In genomic region chr16:81549547-81550411, GRCh38 we compare ENCODE assay signal across 1 cellular context.
TF ChIP-seq lines count a peak whose summit lies in the region.

No MANE protein-coding gene starts in this region.

TF ChIP-seq in HepG2, 621 proteins besides CTCF, POLR2A, EP300 and RAD21 (continued from another document and continues in another):
- no peak; the same call in none of the 2 replicates for TF ChIP-seq KDM5B (CRISPR knock-in tag; IDR thresholded peaks at IDR 0.05; ENCODE audit: borderline replicate concordance)
- TF ChIP-seq ZNF274 (CRISPR knock-in tag; IDR thresholded peaks at IDR 0.05) = no peak; the same call in none of the 2 replicates
- TF ChIP-seq MED13 (CRISPR knock-in tag; IDR thresholded peaks at IDR 0.05) = no peak
- no peak for TF ChIP-seq CEBPZ (IDR thresholded peaks at IDR 0.05; ENCODE audit: low read length)
- no peak for TF ChIP-seq CHD2 (IDR thresholded peaks at IDR 0.05; ENCODE audit: low read depth, low read length)
- TF ChIP-seq ZNF839 (CRISPR knock-in tag; IDR thresholded peaks at IDR 0.05; ENCODE audit: borderline replicate concordance) = no peak
- no peak for TF ChIP-seq NFRKB (IDR thresholded peaks at IDR 0.05)
- no peak for TF ChIP-seq TCF12 (IDR thresholded peaks at IDR 0.05)
- TF ChIP-seq TCF12 (CRISPR knock-in tag; IDR thresholded peaks at IDR 0.05) = no peak; the same call in 1 of the 2 replicates
- peak; percentile 89 for TF ChIP-seq SP5 (CRISPR knock-in tag; IDR thresholded peaks at IDR 0.05; ENCODE audit: borderline replicate concordance, low read depth)
- no peak for TF ChIP-seq ZNF556 (CRISPR knock-in tag; IDR thresholded peaks at IDR 0.05; ENCODE audit: borderline replicate concordance)
- no peak for TF ChIP-seq ZNF703 (CRISPR knock-in tag; IDR thresholded peaks at IDR 0.05; ENCODE audit: borderline replicate concordance)
- TF ChIP-seq ZNF546 (CRISPR knock-in tag; conservative IDR thresholded peaks at IDR 0.05) = 0 out of 2 replicates have a peak, but pooled peaks have one; percentile 7
- TF ChIP-seq HMGA1 (CRISPR knock-in tag; conservative IDR thresholded peaks at IDR 0.05) = no peak
- no peak for TF ChIP-seq ZNF800 (CRISPR knock-in tag; IDR thresholded peaks at IDR 0.05)
- no peak for TF ChIP-seq ELF1 (CRISPR knock-in tag; IDR thresholded peaks at IDR 0.05)
- no peak for TF ChIP-seq BRF2 (CRISPR knock-in tag; IDR thresholded peaks at IDR 0.05)
- no peak for TF ChIP-seq ZNF260 (CRISPR knock-in tag; IDR thresholded peaks at IDR 0.05; ENCODE audit: borderline replicate concordance, low read depth)
- no peak for TF ChIP-seq ZNF354B (CRISPR knock-in tag; IDR thresholded peaks at IDR 0.05)
- TF ChIP-seq ZKSCAN5 (CRISPR knock-in tag; IDR thresholded peaks at IDR 0.05) = no peak
- no peak for TF ChIP-seq TMF1 (CRISPR knock-in tag; IDR thresholded peaks at IDR 0.05; ENCODE audit: low read depth)
- no peak; the same call in 1 of the 2 replicates for TF ChIP-seq GABPB1 (CRISPR knock-in tag; IDR thresholded peaks at IDR 0.05)
- no peak for TF ChIP-seq MNT (IDR thresholded peaks at IDR 0.05)
- no peak for TF ChIP-seq DDIT3 (CRISPR knock-in tag; IDR thresholded peaks at IDR 0.05)
- TF ChIP-seq MAZ (IDR thresholded peaks at IDR 0.05; ENCODE audit: borderline replicate concordance, low read depth, low read length) = no peak
- TF ChIP-seq MAZ (CRISPR knock-in tag; IDR thresholded peaks at IDR 0.05; ENCODE audit: low read depth) = no peak; the same call in 1 of the 2 replicates
- TF ChIP-seq BCL6 (CRISPR knock-in tag; IDR thresholded peaks at IDR 0.05) = peak; percentile 6; the same call in 1 of the 2 replicates
- peak; percentile 65; the same call in 1 of the 2 replicates for TF ChIP-seq GATAD2A (CRISPR knock-in tag; IDR thresholded peaks at IDR 0.05)
- 0 out of 2 replicates have a peak, but pooled peaks have one; percentile 13 for TF ChIP-seq MXD1 (CRISPR knock-in tag; IDR thresholded peaks at IDR 0.05)
- TF ChIP-seq JUNB (CRISPR knock-in tag; IDR thresholded peaks at IDR 0.05; ENCODE audit: borderline replicate concordance) = no peak
- no peak for TF ChIP-seq ZNF562 (CRISPR knock-in tag; IDR thresholded peaks at IDR 0.05; ENCODE audit: borderline replicate concordance)
- TF ChIP-seq ZNF773 (CRISPR knock-in tag; IDR thresholded peaks at IDR 0.05; ENCODE audit: borderline replicate concordance) = no peak
- TF ChIP-seq ZFP91 (CRISPR knock-in tag; IDR thresholded peaks at IDR 0.05; ENCODE audit: borderline replicate concordance) = peak; percentile 81; the same call in 1 of the 2 replicates
- peak; percentile 83; the same call in 1 of the 2 replicates for TF ChIP-seq ZNF646 (CRISPR knock-in tag; IDR thresholded peaks at IDR 0.05)
- no peak for TF ChIP-seq KLF16 (CRISPR knock-in tag; IDR thresholded peaks at IDR 0.05)
- TF ChIP-seq ZNF275 (CRISPR knock-in tag; IDR thresholded peaks at IDR 0.05; ENCODE audit: borderline replicate concordance) = no peak
- no peak for TF ChIP-seq HIVEP1 (CRISPR knock-in tag; IDR thresholded peaks at IDR 0.05)
- no peak for TF ChIP-seq ZNF577 (CRISPR knock-in tag; IDR thresholded peaks at IDR 0.05; ENCODE audit: borderline replicate concordance, low read depth)
- no peak for TF ChIP-seq ZNF280D (CRISPR knock-in tag; IDR thresholded peaks at IDR 0.05)
